In genomic region chr5:157917909-157918809, GRCh38 we compare ENCODE assay signal across 8 cellular contexts. TPM values are rescaled to one million over a fixed set of nuclear protein-coding genes. Genes with fewer than 3 reads are reported as not detected.
DNase-seq lines count a peak whose midpoint lies in the region; ATAC-seq and TF ChIP-seq lines count a peak whose summit lies in the region.

No MANE protein-coding gene starts in this region.

- DNase-seq in NCI-H146 (lab: John Stamatoyannopoulos, UW), result peak; percentile 52
- no peak for DNase-seq in NCI-H146 treated with DMSO at 0.1 percent for 48 hours (lab: John Stamatoyannopoulos, UW; ENCODE audit: unreplicated experiment)
- peak; percentile 56 for DNase-seq in NT2/D1 (ENCODE audit: low read depth, low spot score)
- peak; percentile 53 for DNase-seq in activated T-cell treated with anti-CD3 and anti-CD28 coated beads for 1 hour (ENCODE audit: low read depth)
- peak; percentile 75 for DNase-seq in fibroblast of gingiva (ENCODE audit: low read depth)
- DNase-seq in omental fat pad (ENCODE audit: low spot score), result peak; percentile 68
- DNase-seq in upper lobe of right lung, result peak; percentile 77

- ATAC-seq in HG02981 (IDR thresholded peaks at IDR 0.05; ENCODE audit: unreplicated experiment), result peak; percentile 66
- ATAC-seq in omental fat pad (ENCODE audit: low FRiP score), result peak; percentile 91
- peak; percentile 45 for ATAC-seq in upper lobe of right lung

- H3K4me1 ChIP-seq in NT2/D1 (ENCODE audit: insufficient read depth, insufficient read length), result peaks cover 4% of the 10 kb centered on the region
- H3K4me1 ChIP-seq in upper lobe of right lung, result peaks cover 36% of the 10 kb centered on the region

- H3K4me3 ChIP-seq in NT2/D1 (ENCODE audit: insufficient read length, low read depth), result no peak overlapping the region
- H3K4me3 ChIP-seq in upper lobe of right lung, result no peak overlapping the region

- H3K9me3 ChIP-seq in NT2/D1 (ENCODE audit: insufficient read depth, low read length), result no peaks in the 10 kb centered on the region
- no peaks in the 10 kb centered on the region for H3K9me3 ChIP-seq in upper lobe of right lung

- TF ChIP-seq CTCF in omental fat pad (IDR thresholded peaks at IDR 0.05) (peak in 1 of 3 donors; percentile 6), upper lobe of right lung (IDR thresholded peaks at IDR 0.05) (peak; percentile 49)

- H3K27ac ChIP-seq in upper lobe of right lung, result peak overlapping the region; percentile 74

- H3K27me3 ChIP-seq in NT2/D1 (ENCODE audit: insufficient read depth, insufficient read length), result no peaks in the 10 kb centered on the region
- H3K27me3 ChIP-seq in upper lobe of right lung, result no peaks in the 10 kb centered on the region

- intact Hi-C loops in upper lobe of right lung (cut with DNase I), result no loop called here

- H3K36me3 ChIP-seq in NT2/D1 (ENCODE audit: insufficient read depth, insufficient read length, low read length), result no peaks in the 10 kb centered on the region
- H3K36me3 ChIP-seq in upper lobe of right lung, result no peaks in the 10 kb centered on the region

- no peak overlapping the region for H3K9ac ChIP-seq in NT2/D1 (ENCODE audit: insufficient read length, low read depth)

RNA-seq across cellular contexts. Expression of gene CLINT1, which starts 59.2 kb away (rescaled TPM):
- total RNA-seq in omental fat pad, result 100 to 1,000 TPM in 2 of 4 donors, 10 to 100 TPM in 2; 83.9 to 123 (median 99.1) TPM
- 84.6 TPM for total RNA-seq in upper lobe of right lung
